In the genomic region with DNA sequence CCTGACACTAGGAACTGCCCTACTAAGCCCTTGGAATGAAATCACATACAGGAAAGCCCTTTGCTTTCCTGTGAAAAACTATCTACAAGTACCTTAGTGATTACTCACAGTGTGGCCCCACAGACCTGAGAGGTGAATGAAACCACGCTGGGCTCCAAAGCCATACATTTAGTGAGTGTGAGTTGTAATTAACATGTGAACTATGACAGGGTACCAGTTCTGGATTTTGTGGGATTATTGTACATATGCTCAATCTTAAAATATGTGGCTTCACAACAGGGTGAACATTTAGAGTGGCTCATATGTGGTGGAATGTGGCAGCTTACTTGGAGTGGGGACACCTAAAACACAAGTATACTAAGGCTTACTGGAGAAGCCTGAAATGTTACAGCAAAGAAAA, we compare ENCODE assay signal across 19 cellular contexts. TPM values are rescaled to one million over a fixed set of nuclear protein-coding genes. Genes with fewer than 3 reads are reported as not detected.
DNase-seq lines count a peak whose midpoint lies in the region; ATAC-seq, FAIRE-seq and TF ChIP-seq lines count a peak whose summit lies in the region.
"Had no signal": no experiment of that assay in that cellular context is flagged by ENCODE, and none has a peak within 500 bp of the region (broad histone marks: within the 10 kb centered on the region; RNA-seq: fewer than 3 reads in every experiment).

No MANE protein-coding gene starts in this region.

- 35 to 54% methylated on average over 1 of the region's 1 CpG for WGBS in GM23248 (ENCODE audit: low coverage in 1 of 2, low lambda C conversion rate in 2 of 2, missing lambda C conversion rate in 2 of 2), 2 experiments
- 70% methylated on average over 1 of the region's 1 CpG for WGBS in hepatocyte (ENCODE audit: low lambda C conversion rate, missing lambda C conversion rate)

- no peaks in the 10 kb centered on the region for H3K36me3 ChIP-seq in GM23248 (ENCODE audit: low read depth)
- H3K36me3 ChIP-seq in hepatocyte (replicated peaks; ENCODE audit: insufficient read depth, low read depth), result no peaks in the 10 kb centered on the region
- H3K36me3 ChIP-seq: pancreas, thyroid gland had no signal

- H3K27ac ChIP-seq in GM23248 (peak overlapping the region; percentile 38), hepatocyte (peak overlapping the region; percentile 1)
- H3K27ac ChIP-seq: pancreas, thyroid gland had no signal

- no peak for TF ChIP-seq CTCF in AG10803 (conservative IDR thresholded peaks at IDR 0.05; ENCODE audit: low read length)
- TF ChIP-seq CTCF in hepatocyte (IDR thresholded peaks at IDR 0.05; ENCODE audit: poor library complexity), result no peak

- H4K20me1 ChIP-seq in GM23248 (ENCODE audit: insufficient read depth), result no peaks in the 10 kb centered on the region
- H4K20me1 ChIP-seq in hepatocyte (ENCODE audit: insufficient read depth, poor library complexity, severe bottlenecking), result no peaks in the 10 kb centered on the region

- H3K9me2 ChIP-seq in GM23248 (ENCODE audit: insufficient read depth) (no peaks in the 10 kb centered on the region), hepatocyte (replicated peaks; ENCODE audit: insufficient read depth) (no peaks in the 10 kb centered on the region)

- H3K27me3 ChIP-seq in GM23248 (replicated peaks; ENCODE audit: insufficient read depth) (no peaks in the 10 kb centered on the region), hepatocyte (no peaks in the 10 kb centered on the region)
- H3K27me3 ChIP-seq: pancreas, thyroid gland had no signal

- intact Hi-C loops in posterior vena cava (cut with DNase I), result no loop called here

- peaks cover 49% of the 10 kb centered on the region for H3K79me2 ChIP-seq in GM23248 (ENCODE audit: insufficient read depth)
- H3K79me2 ChIP-seq in hepatocyte, result peaks cover 31% of the 10 kb centered on the region

- ATAC-seq in GM18909 (IDR thresholded peaks at IDR 0.05; ENCODE audit: poor library complexity, unreplicated experiment), result no peak
- ATAC-seq: pancreas, Right ventricle myocardium inferior had no signal

- DNase-seq in AG10803 (ENCODE audit: low read depth) (peak; percentile 51), GM23248 (peak; percentile 67), RCC 7860 (ENCODE audit: low spot score) (peak; percentile 71), hepatocyte (ENCODE audit: low spot score) (no peak), posterior vena cava (ENCODE audit: low spot score) (no peak), NCI-H82 treated with DMSO at 0.1 percent for 48 hours (lab: John Stamatoyannopoulos, UW; ENCODE audit: unreplicated experiment) (no peak), NCI-H1694 (lab: John Stamatoyannopoulos, UW) (no peak)
- DNase-seq: activated B cell treated with CpG ODN at 0.5 μM for 24 hours, anterior cingulate cortex, Karpas-422, NCI-H1417, pancreas, thyroid gland had no signal

- no peak overlapping the region for H2AFZ ChIP-seq in GM23248
- no peak overlapping the region for H2AFZ ChIP-seq in hepatocyte

- no peak overlapping the region for H3K9ac ChIP-seq in GM23248

- in situ Hi-C loops in GM23248 (cut with MboI), result no loop called here

- no peak overlapping the region for H3K4me3 ChIP-seq in AG10803 (ENCODE audit: low read length)
- H3K4me3 ChIP-seq in GM23248, result no peak overlapping the region
- no peak overlapping the region for H3K4me3 ChIP-seq in hepatocyte
- H3K4me3 ChIP-seq: pancreas, thyroid gland had no signal

- peaks cover 19% of the 10 kb centered on the region for H3F3A ChIP-seq in GM23248 (ENCODE audit: insufficient read depth)

- H3K9me3 ChIP-seq in GM23248 (ENCODE audit: low read depth), result no peaks in the 10 kb centered on the region
- H3K9me3 ChIP-seq in hepatocyte (ENCODE audit: low read depth), result no peaks in the 10 kb centered on the region
- H3K9me3 ChIP-seq: pancreas, thyroid gland had no signal

- peak; percentile 82 for FAIRE-seq in RCC 7860 (lab: Jason Lieb, UNC)
- FAIRE-seq: colon, D721Med, H1, pancreas, small intestine had no signal

- peak overlapping the region; percentile 38 for H3K4me2 ChIP-seq in GM23248 (ENCODE audit: unreplicated experiment)
- no peak overlapping the region for H3K4me2 ChIP-seq in hepatocyte

- H3K4me1 ChIP-seq in GM23248 (ENCODE audit: insufficient read depth) (peaks cover 23% of the 10 kb centered on the region), hepatocyte (ENCODE audit: insufficient read depth) (peaks cover 8% of the 10 kb centered on the region)
- H3K4me1 ChIP-seq: pancreas, thyroid gland had no signal

RNA-seq across cellular contexts. Expression of gene KCTD1, which starts 12.3 kb away (rescaled TPM):
- total RNA-seq in GM23248 (2014; rRNA removed; shearing (Covaris generic)), result 14.9 and 17.9 TPM in 2 replicates
- polyA plus RNA-seq in GM23248 (2016; fragmentation: Nextera tagmentation; extraction: Ambion mirVana) (5.0 and 5.7 TPM in 2 replicates), hepatocyte (5.4 and 7.5 TPM in 2 replicates)
- total RNA-seq in hepatocyte (12.0 and 13.8 TPM in 2 replicates), posterior vena cava (1 to 10 TPM; 8.5 to 9.2 TPM)

Comparison
In these comparisons a context has a peak if more than half of its experiments do, and no peak if none do; other contexts are left out.
1. DNase-seq: peak in AG10803 (single experiment), GM23248 (single experiment) and RCC 7860 (single experiment); none in hepatocyte (single experiment), posterior vena cava (single experiment), NCI-H82 treated with DMSO at 0.1 percent for 48 hours (single experiment) and NCI-H1694 (single experiment).